ENCODE assay signal across 18 cellular contexts in the genomic region with DNA sequence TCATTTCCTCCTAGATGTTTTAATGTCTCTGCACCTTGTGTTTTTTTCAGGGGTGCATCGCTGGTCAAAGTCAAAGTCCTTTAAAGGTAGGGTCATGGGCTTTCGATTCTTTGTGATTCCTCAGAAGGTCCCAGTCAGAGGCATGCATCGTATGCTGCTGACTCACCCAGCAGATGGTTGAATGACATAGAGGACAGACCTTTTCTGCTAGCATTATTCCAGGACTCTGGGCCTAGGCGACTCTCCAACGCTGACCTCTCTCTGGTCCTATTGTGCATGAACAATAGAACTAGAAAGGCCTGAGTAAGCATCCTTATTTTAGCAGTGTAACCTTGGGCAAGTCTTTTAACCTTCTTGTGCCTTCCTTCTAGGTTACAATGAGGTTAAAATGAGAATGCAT.
"Had no signal": no experiment of that assay in that cellular context is flagged by ENCODE, and none has a peak within 500 bp of the region (broad histone marks: within the 10 kb centered on the region; RNA-seq: fewer than 3 reads in every experiment).

No MANE protein-coding gene starts in this region.

- H3K4me1 Mint-ChIP-seq: neural progenitor cell; stimulated activated naive CD8-positive, alpha-beta T cell treated with anti-CD3 and anti-CD28 coated beads, Interleukin-15, amount 100 ng/mL, for 72 hours had no signal

- H3K36me3 ChIP-seq: neural progenitor cell, ovary, thoracic aorta had no signal

- DNase-seq: activated CD4-positive, alpha-beta T cell treated with anti-CD3 and anti-CD28 coated beads for 1 hour; activated CD4-positive, alpha-beta T cell treated with anti-CD3 and anti-CD28 coated beads, Interleukin-2, amount 50 U/mL, for 48 hours; activated CD8-positive, alpha-beta memory T cell treated with anti-CD3 and anti-CD28 coated beads, Interleukin-2, amount 10 ng/mL, durations not matched to agents 7 days and 5 days; activated gamma-delta T cell; activated T-cell treated with anti-CD3 and anti-CD28 coated beads, Interleukin-2, amount 50 U/mL, for 24 hours; amygdala; heart right ventricle; left ventricle myocardium superior; ovary; stimulated activated CD4-positive, alpha-beta T cell treated with anti-CD3 and anti-CD28 coated beads, Interleukin-15, amount 100 ng/mL, for 24 hours; stimulated activated CD4-positive, alpha-beta T cell treated with anti-CD3 and anti-CD28 coated beads, Interleukin-4, amount 100 ng/mL, for 24 hours; stimulated activated naive CD8-positive, alpha-beta T cell treated with anti-CD3 and anti-CD28 coated beads, Interleukin-15, amount 100 ng/mL, for 72 hours had no signal

- H3K36me3 Mint-ChIP-seq: activated CD8-positive, alpha-beta memory T cell treated with anti-CD3 and anti-CD28 coated beads, Interleukin-2, amount 10 ng/mL, durations not matched to agents 7 days and 5 days; activated naive CD8-positive, alpha-beta T cell; neural progenitor cell had no signal

- H3K27ac Mint-ChIP-seq: activated CD8-positive, alpha-beta memory T cell treated with anti-CD3 and anti-CD28 coated beads, Interleukin-2, amount 10 ng/mL, durations not matched to agents 7 days and 5 days; activated naive CD8-positive, alpha-beta T cell; activated T-cell treated with anti-CD3 and anti-CD28 coated beads, Interleukin-2, amount 50 U/mL, for 24 hours; neural progenitor cell; stimulated activated naive CD8-positive, alpha-beta T cell treated with anti-CD3 and anti-CD28 coated beads, Interleukin-15, amount 100 ng/mL, for 72 hours had no signal

- H3K27ac ChIP-seq: heart right ventricle, neural progenitor cell, ovary, thoracic aorta had no signal

- ATAC-seq: activated CD8-positive, alpha-beta memory T cell treated with anti-CD3 and anti-CD28 coated beads, Interleukin-2, amount 10 ng/mL, durations not matched to agents 7 days and 5 days; left ventricle myocardium superior; stimulated activated naive CD8-positive, alpha-beta T cell treated with anti-CD3 and anti-CD28 coated beads, Interleukin-15, amount 100 ng/mL, for 72 hours had no signal

- H3K9me3 ChIP-seq: esophagus muscularis mucosa, heart right ventricle, ovary, thoracic aorta had no signal

- H2AFZ ChIP-seq: neural progenitor cell had no signal

- H3K4me1 ChIP-seq: neural progenitor cell had no signal

- H3K9me3 Mint-ChIP-seq: activated T-cell treated with anti-CD3 and anti-CD28 coated beads, Interleukin-2, amount 50 U/mL, for 24 hours; neural progenitor cell; stimulated activated naive CD8-positive, alpha-beta T cell treated with anti-CD3 and anti-CD28 coated beads, Interleukin-15, amount 100 ng/mL, for 72 hours had no signal

- H3K4me3 ChIP-seq: esophagus muscularis mucosa, heart right ventricle, neural progenitor cell, ovary, thoracic aorta had no signal

- H3K27me3 ChIP-seq: esophagus muscularis mucosa, heart right ventricle, neural progenitor cell, ovary had no signal

- H3K4me3 Mint-ChIP-seq: activated CD8-positive, alpha-beta memory T cell treated with anti-CD3 and anti-CD28 coated beads, Interleukin-2, amount 10 ng/mL, durations not matched to agents 7 days and 5 days; activated naive CD8-positive, alpha-beta T cell; activated T-cell treated with anti-CD3 and anti-CD28 coated beads, Interleukin-2, amount 50 U/mL, for 24 hours; neural progenitor cell; stimulated activated naive CD8-positive, alpha-beta T cell treated with anti-CD3 and anti-CD28 coated beads, Interleukin-15, amount 100 ng/mL, for 72 hours had no signal

- FAIRE-seq: bronchial epithelial cell, frontal cortex had no signal

- H3K4me2 ChIP-seq: neural progenitor cell had no signal

- H3K9ac ChIP-seq: neural progenitor cell had no signal
